16 cellular contexts compared by ENCODE assay signal in genomic region chr6:40825085-40825484, GRCh38.
"Had no signal": no experiment of that assay in that cellular context is flagged by ENCODE, and none has a peak within 500 bp of the region (broad histone marks: within the 10 kb centered on the region; RNA-seq: fewer than 3 reads in every experiment).

No MANE protein-coding gene starts in this region.

- H3K4me3 Mint-ChIP-seq: effector memory CD8-positive, alpha-beta T cell; immature natural killer cell; mesothelial cell of epicardium; naive B cell; natural killer cell treated with Interleukin-12 subunit alpha and Interleukin-12 subunit beta and Interleukin-15 and Interleukin-18, amount 100 ng/mL, for 72 hours; neural progenitor cell; stimulated activated naive CD8-positive, alpha-beta T cell treated with anti-CD3 and anti-CD28 coated beads, Interleukin-15, amount 100 ng/mL, for 72 hours had no signal

- H3K4me1 Mint-ChIP-seq: immature natural killer cell; mesothelial cell of epicardium; naive B cell; stimulated activated naive CD8-positive, alpha-beta T cell treated with anti-CD3 and anti-CD28 coated beads, Interleukin-15, amount 100 ng/mL, for 72 hours had no signal

- H3K9me3 Mint-ChIP-seq: effector memory CD8-positive, alpha-beta T cell; immature natural killer cell; mesothelial cell of epicardium; natural killer cell treated with Interleukin-12 subunit alpha and Interleukin-12 subunit beta and Interleukin-15 and Interleukin-18, amount 100 ng/mL, for 72 hours; neural progenitor cell; stimulated activated naive CD8-positive, alpha-beta T cell treated with anti-CD3 and anti-CD28 coated beads, Interleukin-15, amount 100 ng/mL, for 72 hours had no signal

- H3K36me3 Mint-ChIP-seq: immature natural killer cell; mesothelial cell of epicardium; naive B cell; natural killer cell treated with Interleukin-12 subunit alpha and Interleukin-12 subunit beta and Interleukin-15 and Interleukin-18, amount 100 ng/mL, for 72 hours; neural progenitor cell had no signal

- DNase-seq: dermis blood vessel endothelial cell; esophagus squamous epithelium; immature natural killer cell; mucosa of descending colon; naive B cell; right lobe of liver; stimulated activated CD4-positive, alpha-beta T cell treated with anti-CD3 and anti-CD28 coated beads, Interleukin-12 subunit alpha, Interleukin-12 subunit beta, amount 100 ng/mL, for 4 hours; stimulated activated CD4-positive, alpha-beta T cell treated with anti-CD3 and anti-CD28 coated beads, Interleukin-4, amount 100 ng/mL, for 1 hour; upper lobe of right lung; uterus had no signal

- H3K27ac Mint-ChIP-seq: effector memory CD8-positive, alpha-beta T cell; immature natural killer cell; mesothelial cell of epicardium; naive B cell; natural killer cell treated with Interleukin-12 subunit alpha and Interleukin-12 subunit beta and Interleukin-15 and Interleukin-18, amount 100 ng/mL, for 72 hours; neural progenitor cell; progenitor cell of endocrine pancreas; stimulated activated naive CD8-positive, alpha-beta T cell treated with anti-CD3 and anti-CD28 coated beads, Interleukin-15, amount 100 ng/mL, for 72 hours had no signal

- ATAC-seq: effector memory CD8-positive, alpha-beta T cell; stimulated activated naive CD8-positive, alpha-beta T cell treated with anti-CD3 and anti-CD28 coated beads, Interleukin-15, amount 100 ng/mL, for 72 hours had no signal
